In genomic region chr18:9673296-9674251, GRCh38 we compare ENCODE assay signal across 1 cellular context.
TF ChIP-seq lines count a peak whose summit lies in the region.

No MANE protein-coding gene starts in this region.

TF ChIP-seq in GM12878, 131 proteins besides CTCF, POLR2A, EP300 and RAD21 (continued from another document and continues in another):
- TF ChIP-seq RAD51 (IDR thresholded peaks at IDR 0.05) (0 out of 2 replicates have a peak, but pooled peaks have one; percentile 29), STAT3 (IDR thresholded peaks at IDR 0.05; ENCODE audit: low read depth, low read length) (no peak), ETV6 (conservative IDR thresholded peaks at IDR 0.05 in 1 of 2, IDR thresholded peaks at IDR 0.05 in 1 of 2; ENCODE audit: borderline replicate concordance in 1 of 2, low read depth in 1 of 2) (peak in 1 of 2 experiments; percentile 91; a peak in 2 of 4 replicates), CEBPZ (IDR thresholded peaks at IDR 0.05; ENCODE audit: low read depth, low read length) (no peak), ESRRA (IDR thresholded peaks at IDR 0.05; ENCODE audit: low read length) (no peak; the same call in 1 of the 2 replicates), IKZF1 (conservative IDR thresholded peaks at IDR 0.05) (peak; percentile 93), JUNB (IDR thresholded peaks at IDR 0.05) (peak; percentile 79), ZNF217 (IDR thresholded peaks at IDR 0.05) (peak; percentile 95), MXI1 (IDR thresholded peaks at IDR 0.05; ENCODE audit: low read depth, low read length) (0 out of 2 replicates have a peak, but pooled peaks have one; percentile 35), SKIL (IDR thresholded peaks at IDR 0.05; ENCODE audit: low read depth, poor library complexity, severe bottlenecking) (peak; percentile 89), SREBF2 (IDR thresholded peaks at IDR 0.05; ENCODE audit: low read length) (no peak), NFXL1 (IDR thresholded peaks at IDR 0.05; ENCODE audit: borderline replicate concordance) (no peak), TCF3 (IDR thresholded peaks at IDR 0.05; ENCODE audit: borderline replicate concordance, insufficient read depth, low read depth, low read length) (peak; percentile 89), HDAC2 (IDR thresholded peaks at IDR 0.05) (no peak), LARP7 (IDR thresholded peaks at IDR 0.05) (no peak), SUPT20H (IDR thresholded peaks at IDR 0.05; ENCODE audit: borderline replicate concordance, control insufficient read depth, low read depth, low read length) (no peak), SRF (IDR thresholded peaks at IDR 0.05; ENCODE audit: low read depth in 2 of 2, low read length in 2 of 2) (no peak), SPI1 (IDR thresholded peaks at IDR 0.05; ENCODE audit: borderline replicate concordance, insufficient read depth, low read depth, low read length) (peak; percentile 99), FOXK2 (IDR thresholded peaks at IDR 0.05) (peak; percentile 71), ZBED1 (IDR thresholded peaks at IDR 0.05; ENCODE audit: borderline replicate concordance) (no peak), POLR2AphosphoS5 (IDR thresholded peaks at IDR 0.05; ENCODE audit: low read length) (no peak), USF2 (IDR thresholded peaks at IDR 0.05; ENCODE audit: borderline replicate concordance, low read depth, low read length) (no peak), NRF1 (conservative IDR thresholded peaks at IDR 0.05; ENCODE audit: low read depth, low read length) (no peak), RBBP5 (conservative IDR thresholded peaks at IDR 0.05) (no peak), RB1 (IDR thresholded peaks at IDR 0.05; ENCODE audit: borderline replicate concordance) (peak; percentile 23; the same call in 1 of the 2 replicates), REST (IDR thresholded peaks at IDR 0.05; ENCODE audit: low read depth, low read length) (no peak), EED (IDR thresholded peaks at IDR 0.05; ENCODE audit: low read depth) (peak; percentile 88), KAT2A (conservative IDR thresholded peaks at IDR 0.05; ENCODE audit: control insufficient read depth, low read depth, low read length) (no peak), EGR1 (IDR thresholded peaks at IDR 0.05; ENCODE audit: borderline replicate concordance in 1 of 2, low read depth in 2 of 2, low read length in 2 of 2) (no peak), WRNIP1 (IDR thresholded peaks at IDR 0.05; ENCODE audit: borderline replicate concordance, low read depth, low read length) (peak; percentile 80; the same call in 1 of the 2 replicates), CHD4 (IDR thresholded peaks at IDR 0.05) (no peak), SIX5 (IDR thresholded peaks at IDR 0.05; ENCODE audit: low read depth, low read length, severe bottlenecking) (no peak), TCF12 (IDR thresholded peaks at IDR 0.05; ENCODE audit: low read depth, low read length) (peak; percentile 92), MYC (IDR thresholded peaks at IDR 0.05; ENCODE audit: insufficient read depth, insufficient read length, insufficient replicate concordance, low read length, severe bottlenecking) (no peak), CHD2 (IDR thresholded peaks at IDR 0.05; ENCODE audit: borderline replicate concordance, low read depth, low read length) (peak; percentile 59; the same call in 1 of the 2 replicates), FOS (IDR thresholded peaks at IDR 0.05; ENCODE audit: borderline replicate concordance, extremely low read depth, insufficient read length) (no peak), MLLT1 (IDR thresholded peaks at IDR 0.05) (peak; percentile 94), FOXM1 (IDR thresholded peaks at IDR 0.05; ENCODE audit: low read depth, low read length) (peak; percentile 51; the same call in 1 of the 2 replicates), POLR2AphosphoS2 (IDR thresholded peaks at IDR 0.05; ENCODE audit: low read depth, low read length) (no peak)
- TF ChIP-seq, protein P1, sequence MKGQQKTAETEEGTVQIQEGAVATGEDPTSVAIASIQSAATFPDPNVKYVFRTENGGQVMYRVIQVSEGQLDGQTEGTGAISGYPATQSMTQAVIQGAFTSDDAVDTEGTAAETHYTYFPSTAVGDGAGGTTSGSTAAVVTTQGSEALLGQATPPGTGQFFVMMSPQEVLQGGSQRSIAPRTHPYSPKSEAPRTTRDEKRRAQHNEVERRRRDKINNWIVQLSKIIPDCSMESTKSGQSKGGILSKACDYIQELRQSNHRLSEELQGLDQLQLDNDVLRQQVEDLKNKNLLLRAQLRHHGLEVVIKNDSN (IDR thresholded peaks at IDR 0.05; ENCODE audit: borderline replicate concordance, extremely low read length, insufficient read depth, low read depth, low read length) = no peak
- TF ChIP-seq, protein P2, sequence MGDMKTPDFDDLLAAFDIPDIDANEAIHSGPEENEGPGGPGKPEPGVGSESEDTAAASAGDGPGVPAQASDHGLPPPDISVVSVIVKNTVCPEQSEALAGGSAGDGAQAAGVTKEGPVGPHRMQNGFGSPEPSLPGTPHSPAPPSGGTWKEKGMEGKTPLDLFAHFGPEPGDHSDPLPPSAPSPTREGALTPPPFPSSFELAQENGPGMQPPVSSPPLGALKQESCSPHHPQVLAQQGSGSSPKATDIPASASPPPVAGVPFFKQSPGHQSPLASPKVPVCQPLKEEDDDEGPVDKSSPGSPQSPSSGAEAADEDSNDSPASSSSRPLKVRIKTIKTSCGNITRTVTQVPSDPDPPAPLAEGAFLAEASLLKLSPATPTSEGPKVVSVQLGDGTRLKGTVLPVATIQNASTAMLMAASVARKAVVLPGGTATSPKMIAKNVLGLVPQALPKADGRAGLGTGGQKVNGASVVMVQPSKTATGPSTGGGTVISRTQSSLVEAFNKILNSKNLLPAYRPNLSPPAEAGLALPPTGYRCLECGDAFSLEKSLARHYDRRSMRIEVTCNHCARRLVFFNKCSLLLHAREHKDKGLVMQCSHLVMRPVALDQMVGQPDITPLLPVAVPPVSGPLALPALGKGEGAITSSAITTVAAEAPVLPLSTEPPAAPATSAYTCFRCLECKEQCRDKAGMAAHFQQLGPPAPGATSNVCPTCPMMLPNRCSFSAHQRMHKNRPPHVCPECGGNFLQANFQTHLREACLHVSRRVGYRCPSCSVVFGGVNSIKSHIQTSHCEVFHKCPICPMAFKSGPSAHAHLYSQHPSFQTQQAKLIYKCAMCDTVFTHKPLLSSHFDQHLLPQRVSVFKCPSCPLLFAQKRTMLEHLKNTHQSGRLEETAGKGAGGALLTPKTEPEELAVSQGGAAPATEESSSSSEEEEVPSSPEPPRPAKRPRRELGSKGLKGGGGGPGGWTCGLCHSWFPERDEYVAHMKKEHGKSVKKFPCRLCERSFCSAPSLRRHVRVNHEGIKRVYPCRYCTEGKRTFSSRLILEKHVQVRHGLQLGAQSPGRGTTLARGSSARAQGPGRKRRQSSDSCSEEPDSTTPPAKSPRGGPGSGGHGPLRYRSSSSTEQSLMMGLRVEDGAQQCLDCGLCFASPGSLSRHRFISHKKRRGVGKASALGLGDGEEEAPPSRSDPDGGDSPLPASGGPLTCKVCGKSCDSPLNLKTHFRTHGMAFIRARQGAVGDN (IDR thresholded peaks at IDR 0.05) = no peak
- TF ChIP-seq, protein P3, sequence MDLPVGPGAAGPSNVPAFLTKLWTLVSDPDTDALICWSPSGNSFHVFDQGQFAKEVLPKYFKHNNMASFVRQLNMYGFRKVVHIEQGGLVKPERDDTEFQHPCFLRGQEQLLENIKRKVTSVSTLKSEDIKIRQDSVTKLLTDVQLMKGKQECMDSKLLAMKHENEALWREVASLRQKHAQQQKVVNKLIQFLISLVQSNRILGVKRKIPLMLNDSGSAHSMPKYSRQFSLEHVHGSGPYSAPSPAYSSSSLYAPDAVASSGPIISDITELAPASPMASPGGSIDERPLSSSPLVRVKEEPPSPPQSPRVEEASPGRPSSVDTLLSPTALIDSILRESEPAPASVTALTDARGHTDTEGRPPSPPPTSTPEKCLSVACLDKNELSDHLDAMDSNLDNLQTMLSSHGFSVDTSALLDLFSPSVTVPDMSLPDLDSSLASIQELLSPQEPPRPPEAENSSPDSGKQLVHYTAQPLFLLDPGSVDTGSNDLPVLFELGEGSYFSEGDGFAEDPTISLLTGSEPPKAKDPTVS (IDR thresholded peaks at IDR 0.05; ENCODE audit: low read depth, low read length) = no peak
- TF ChIP-seq, protein P4, sequence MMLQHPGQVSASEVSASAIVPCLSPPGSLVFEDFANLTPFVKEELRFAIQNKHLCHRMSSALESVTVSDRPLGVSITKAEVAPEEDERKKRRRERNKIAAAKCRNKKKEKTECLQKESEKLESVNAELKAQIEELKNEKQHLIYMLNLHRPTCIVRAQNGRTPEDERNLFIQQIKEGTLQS (IDR thresholded peaks at IDR 0.05; ENCODE audit: borderline replicate concordance, extremely low read depth, low read depth, low read length) = no peak
